ENCODE assay signal across 15 cellular contexts in genomic region chr3:57944313-57944580, GRCh38.
DNase-seq lines count a peak whose midpoint lies in the region; TF ChIP-seq lines count a peak whose summit lies in the region.
"Had no signal": no experiment of that assay in that cellular context is flagged by ENCODE, and none has a peak within 500 bp of the region (broad histone marks: within the 10 kb centered on the region; RNA-seq: fewer than 3 reads in every experiment).

No MANE protein-coding gene starts in this region.

- H3K27ac ChIP-seq in tibial artery: peak overlapping the region; percentile 69 to 76
- H3K27ac ChIP-seq: psoas muscle had no signal

- H3K4me1 ChIP-seq in adipocyte (ENCODE audit: control insufficient read depth, insufficient read depth, low read length): peaks cover 31% of the 10 kb centered on the region
- H3K4me1 ChIP-seq in tibial artery: peaks cover 0 to 43% (median 32%) of the 10 kb centered on the region in 4 donors

- no peaks in the 10 kb centered on the region for H3K27me3 ChIP-seq in adipocyte (replicated peaks; ENCODE audit: control insufficient read depth, insufficient read depth, low read length)
- H3K27me3 ChIP-seq in tibial artery: no peaks in the 10 kb centered on the region
- H3K27me3 ChIP-seq: testis had no signal

- H3K27ac Mint-ChIP-seq in nephron progenitor cell: peak overlapping the region; percentile 72
- H3K27ac Mint-ChIP-seq: activated CD4-positive, alpha-beta T cell treated with anti-CD3 and anti-CD28 coated beads for 36 hours; activated CD8-positive, alpha-beta memory T cell treated with anti-CD3 and anti-CD28 coated beads, Interleukin-2, amount 10 ng/mL, durations not matched to agents 7 days and 5 days; natural killer cell had no signal

- no peaks in the 10 kb centered on the region for H3K9me3 ChIP-seq in adipocyte (ENCODE audit: control insufficient read depth, low read length)
- H3K9me3 ChIP-seq in tibial artery: no peaks in the 10 kb centered on the region
- H3K9me3 ChIP-seq: psoas muscle, testis had no signal

- H3K36me3 ChIP-seq in adipocyte (ENCODE audit: control insufficient read depth, insufficient read depth, low read length, severe bottlenecking) (no peaks in the 10 kb centered on the region), tibial artery (no peaks in the 10 kb centered on the region)

- peak overlapping the region; percentile 55 for H3K9ac ChIP-seq in adipocyte (ENCODE audit: low read length)

- TF ChIP-seq CTCF in nephron progenitor cell (IDR thresholded peaks at IDR 0.05) (no peak), tibial artery (IDR thresholded peaks at IDR 0.05) (no peak)

- DNase-seq in adipocyte (ENCODE audit: low read depth): peak; percentile 51
- peak; percentile 28 for DNase-seq in fibroblast of peridontal ligament (ENCODE audit: extremely low read depth)
- DNase-seq in nephron progenitor cell: no peak
- no peak for DNase-seq in tibial artery
- DNase-seq in HPDE6-E6E7 (ENCODE audit: extremely low spot score): no peak
- DNase-seq in activated naive CD4-positive, alpha-beta T cell (lab: John Stamatoyannopoulos, UW): no peak
- DNase-seq in UCSD-AML1 (lab: John Stamatoyannopoulos, UW; ENCODE audit: unreplicated experiment): no peak
- DNase-seq: activated CD4-positive, alpha-beta T cell treated with anti-CD3 and anti-CD28 coated beads for 36 hours; activated CD8-positive, alpha-beta memory T cell treated with anti-CD3 and anti-CD28 coated beads, Interleukin-2, amount 10 ng/mL, durations not matched to agents 7 days and 5 days; effector CD8-positive, alpha-beta T cell; natural killer cell; NCI-H1092 treated with DMSO at 0.1 percent for 48 hours; NCI-H2081 treated with DMSO at 0.1 percent for 48 hours; psoas muscle; testis had no signal

- H3K27me3 Mint-ChIP-seq in nephron progenitor cell (ENCODE audit: low read depth, poor library complexity): peaks cover 3% of the 10 kb centered on the region
- H3K27me3 Mint-ChIP-seq: activated CD4-positive, alpha-beta T cell treated with anti-CD3 and anti-CD28 coated beads for 36 hours; activated CD8-positive, alpha-beta memory T cell treated with anti-CD3 and anti-CD28 coated beads, Interleukin-2, amount 10 ng/mL, durations not matched to agents 7 days and 5 days had no signal

- peak overlapping the region; percentile 10 for H3K4me3 Mint-ChIP-seq in nephron progenitor cell
- H3K4me3 Mint-ChIP-seq: activated CD4-positive, alpha-beta T cell treated with anti-CD3 and anti-CD28 coated beads for 36 hours; activated CD8-positive, alpha-beta memory T cell treated with anti-CD3 and anti-CD28 coated beads, Interleukin-2, amount 10 ng/mL, durations not matched to agents 7 days and 5 days; natural killer cell had no signal

- peaks cover 8% of the 10 kb centered on the region for H3K9me3 Mint-ChIP-seq in nephron progenitor cell
- H3K9me3 Mint-ChIP-seq: natural killer cell had no signal

- H3K4me1 Mint-ChIP-seq in nephron progenitor cell: peaks cover 55% of the 10 kb centered on the region
- H3K4me1 Mint-ChIP-seq: activated CD4-positive, alpha-beta T cell treated with anti-CD3 and anti-CD28 coated beads for 36 hours; activated CD8-positive, alpha-beta memory T cell treated with anti-CD3 and anti-CD28 coated beads, Interleukin-2, amount 10 ng/mL, durations not matched to agents 7 days and 5 days; natural killer cell had no signal

- peaks cover 19% of the 10 kb centered on the region for H3K36me3 Mint-ChIP-seq in nephron progenitor cell (ENCODE audit: low read depth)
- H3K36me3 Mint-ChIP-seq: natural killer cell had no signal

- intact Hi-C loops in tibial artery (cut with DNase I; ENCODE audit: low total_unique reads): no loop called here

- H3K4me3 ChIP-seq in adipocyte (ENCODE audit: low read length): no peak overlapping the region
- H3K4me3 ChIP-seq in tibial artery: no peak overlapping the region
- H3K4me3 ChIP-seq: psoas muscle, testis had no signal

Comparison
In these comparisons a context has a peak if more than half of its experiments do, and no peak if none do; other contexts are left out.
1. DNase-seq: peak in adipocyte (single experiment) and fibroblast of peridontal ligament (single experiment); none in nephron progenitor cell (single experiment), tibial artery (0 of 2), HPDE6-E6E7 (single experiment), activated naive CD4-positive, alpha-beta T cell (0 of 4) and UCSD-AML1 (single experiment).